8 cellular contexts compared by ENCODE assay signal in the genomic region with DNA sequence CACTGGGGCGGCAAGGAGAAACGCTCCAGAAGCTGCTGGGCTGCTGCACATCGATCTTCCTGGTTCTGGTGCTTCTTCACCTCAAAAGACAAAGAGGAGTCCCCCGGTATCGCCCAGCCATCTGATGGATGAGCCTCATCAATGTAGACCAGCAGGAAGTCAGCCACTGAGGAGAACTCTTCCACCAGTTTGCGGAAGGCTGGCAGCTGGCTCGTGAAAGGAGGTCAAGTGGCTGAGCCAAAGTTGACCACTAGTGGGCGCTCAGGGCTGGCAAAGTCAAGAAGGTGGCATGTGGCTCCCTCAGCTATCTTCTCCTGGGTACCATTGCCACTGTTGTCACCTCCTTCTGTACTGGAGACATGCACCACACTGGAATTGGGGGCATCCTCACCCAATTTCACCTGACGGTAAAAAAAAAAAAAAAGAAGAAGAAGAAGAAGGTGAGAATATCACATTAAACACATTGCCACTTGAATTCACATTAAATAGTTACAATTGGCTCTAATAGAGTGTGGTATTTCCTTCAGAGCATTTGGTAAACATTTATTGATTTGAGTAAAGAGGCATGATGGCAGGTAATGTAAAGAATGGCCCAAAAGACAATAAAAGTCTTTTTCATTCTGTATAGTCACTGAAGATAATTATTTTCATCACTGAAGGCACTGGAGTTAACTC. TPM values are rescaled to one million over a fixed set of nuclear protein-coding genes. Genes with fewer than 3 reads are reported as not detected.
DNase-seq lines count a peak whose midpoint lies in the region; TF ChIP-seq lines count a peak whose summit lies in the region.

No MANE protein-coding gene starts in this region.

- H2AFZ ChIP-seq in smooth muscle cell (ENCODE audit: low read depth), result no peak overlapping the region

- H3K4me1 ChIP-seq in smooth muscle cell (ENCODE audit: low read depth), result no peaks in the 10 kb centered on the region

- TF ChIP-seq CTCF in brain microvascular endothelial cell (IDR thresholded peaks at IDR 0.05; ENCODE audit: low read depth, low read length, missing control alignments), result peak; percentile 58
- peak; percentile 30 for TF ChIP-seq CTCF in smooth muscle cell (IDR thresholded peaks at IDR 0.05; ENCODE audit: borderline replicate concordance, insufficient read depth, poor library complexity, severe bottlenecking)

- H3K9ac ChIP-seq in smooth muscle cell (ENCODE audit: low read depth), result no peak overlapping the region

- no peaks in the 10 kb centered on the region for H3K9me3 ChIP-seq in smooth muscle cell (replicated peaks; ENCODE audit: low read depth)

- H3K4me3 ChIP-seq in brain microvascular endothelial cell (ENCODE audit: low read depth, low read length) (no peak overlapping the region), smooth muscle cell (no peak overlapping the region)

- no peaks in the 10 kb centered on the region for H3F3A ChIP-seq in smooth muscle cell (ENCODE audit: low read depth)

- POLR2A ChIA-PET in activated CD4-positive, alpha-beta T cell treated with anti-CD3 and anti-CD28 coated beads, Interleukin-2, amount 10 ng/mL, durations not matched to agents 7 days and 5 days (lab: Charles Lee), result no interaction called here

- DNase-seq in activated CD4-positive, alpha-beta T cell treated with anti-CD3 and anti-CD28 coated beads, Interleukin-2, amount 10 ng/mL, durations not matched to agents 7 days and 5 days, result peak; percentile 15
- no peak for DNase-seq in activated CD4-positive, alpha-beta T cell treated with anti-CD3 and anti-CD28 coated beads for 4 hours
- DNase-seq in HUDEP-2 (lab: John Stamatoyannopoulos, UW; ENCODE audit: unreplicated experiment in 76 of 76), result peak in 44 of 76 experiments; percentile 1 to 55 (median 22)
- DNase-seq in brain microvascular endothelial cell, result no peak
- no peak for DNase-seq in smooth muscle cell (lab: John Stamatoyannopoulos, UW; ENCODE audit: unreplicated experiment)
- DNase-seq in middle frontal gyrus (ENCODE audit: extremely low spot score, low spot score), result no peak
- DNase-seq in NCI-H2029 treated with DMSO at 0.1 percent for 48 hours (lab: John Stamatoyannopoulos, UW), result no peak
- no peak for DNase-seq in NCI-H2081 (lab: John Stamatoyannopoulos, UW)

- no peak overlapping the region for H3K4me3 Mint-ChIP-seq in activated CD4-positive, alpha-beta T cell treated with anti-CD3 and anti-CD28 coated beads, Interleukin-2, amount 10 ng/mL, durations not matched to agents 7 days and 5 days

- WGBS in smooth muscle cell (ENCODE audit: low lambda C conversion rate), result 61% methylated on average over 9 of the region's 9 CpGs

- no peak overlapping the region for H3K27ac ChIP-seq in brain microvascular endothelial cell
- no peak overlapping the region for H3K27ac ChIP-seq in smooth muscle cell (ENCODE audit: low read depth)

- H3K4me1 Mint-ChIP-seq in activated CD4-positive, alpha-beta T cell treated with anti-CD3 and anti-CD28 coated beads, Interleukin-2, amount 10 ng/mL, durations not matched to agents 7 days and 5 days, result no peaks in the 10 kb centered on the region

- no peak overlapping the region for H3K27ac Mint-ChIP-seq in activated CD4-positive, alpha-beta T cell treated with anti-CD3 and anti-CD28 coated beads, Interleukin-2, amount 10 ng/mL, durations not matched to agents 7 days and 5 days

- no peaks in the 10 kb centered on the region for H3K36me3 Mint-ChIP-seq in activated CD4-positive, alpha-beta T cell treated with anti-CD3 and anti-CD28 coated beads, Interleukin-2, amount 10 ng/mL, durations not matched to agents 7 days and 5 days (ENCODE audit: low read depth)

- H4K20me1 ChIP-seq in smooth muscle cell (ENCODE audit: low read depth), result no peaks in the 10 kb centered on the region

- CTCF ChIA-PET in activated CD4-positive, alpha-beta T cell treated with anti-CD3 and anti-CD28 coated beads, Interleukin-2, amount 10 ng/mL, durations not matched to agents 7 days and 5 days (lab: Charles Lee), result no interaction called here

- in situ Hi-C loops in brain microvascular endothelial cell (cut with HindIII; ENCODE audit: low pct_ligation_motif_present, low sequenced_read_pairs), result no loop called here

- no peaks in the 10 kb centered on the region for H3K79me2 ChIP-seq in smooth muscle cell (ENCODE audit: low read depth)

- no peaks in the 10 kb centered on the region for H3K36me3 ChIP-seq in brain microvascular endothelial cell (replicated peaks)
- H3K36me3 ChIP-seq in smooth muscle cell (ENCODE audit: low read depth), result no peaks in the 10 kb centered on the region

- H3K4me2 ChIP-seq in smooth muscle cell, result no peak overlapping the region

- H3K9me3 Mint-ChIP-seq in activated CD4-positive, alpha-beta T cell treated with anti-CD3 and anti-CD28 coated beads, Interleukin-2, amount 10 ng/mL, durations not matched to agents 7 days and 5 days, result no peaks in the 10 kb centered on the region

- H3K27me3 ChIP-seq in brain microvascular endothelial cell (replicated peaks) (no peaks in the 10 kb centered on the region), smooth muscle cell (ENCODE audit: low read depth) (no peaks in the 10 kb centered on the region)

- H3K27me3 Mint-ChIP-seq in activated CD4-positive, alpha-beta T cell treated with anti-CD3 and anti-CD28 coated beads, Interleukin-2, amount 10 ng/mL, durations not matched to agents 7 days and 5 days, result no peaks in the 10 kb centered on the region

RNA-seq across cellular contexts. Expression of gene DIO2, which starts 8.3 kb away (rescaled TPM):
- not detected for total RNA-seq in activated CD4-positive, alpha-beta T cell treated with anti-CD3 and anti-CD28 coated beads, Interleukin-2, amount 10 ng/mL, durations not matched to agents 7 days and 5 days
- 2.6 and 3.9 TPM in 2 replicates for total RNA-seq in smooth muscle cell
- polyA plus RNA-seq in smooth muscle cell, result 0.33 and 1.0 TPM in 2 replicates

Comparison
In these comparisons a context has a peak if more than half of its experiments do, and no peak if none do; other contexts are left out.
1. DNase-seq: peak in activated CD4-positive, alpha-beta T cell treated with anti-CD3 and anti-CD28 coated beads, Interleukin-2, amount 10 ng/mL, durations not matched to agents 7 days and 5 days (single experiment) and HUDEP-2 (44 of 76); none in activated CD4-positive, alpha-beta T cell treated with anti-CD3 and anti-CD28 coated beads for 4 hours (0 of 2), brain microvascular endothelial cell (single experiment), smooth muscle cell (single experiment), middle frontal gyrus (single experiment), NCI-H2029 treated with DMSO at 0.1 percent for 48 hours (single experiment) and NCI-H2081 (0 of 2).